ENCODE assay signal across 1 cellular context in genomic region chr14:73759183-73759713, GRCh38.
TF ChIP-seq lines count a peak whose summit lies in the region.

No MANE protein-coding gene starts in this region.

TF ChIP-seq in HepG2, 621 proteins besides CTCF, POLR2A, EP300 and RAD21 (continued from another document):
- TF ChIP-seq ETS1 (CRISPR knock-in tag; IDR thresholded peaks at IDR 0.05) (no peak), NAIF1 (CRISPR knock-in tag; IDR thresholded peaks at IDR 0.05; ENCODE audit: borderline replicate concordance) (peak; percentile 78; the same call in 1 of the 2 replicates), DPF2 (CRISPR knock-in tag; IDR thresholded peaks at IDR 0.05; ENCODE audit: borderline replicate concordance, low read depth) (no peak), ZNF329 (CRISPR knock-in tag; IDR thresholded peaks at IDR 0.05; ENCODE audit: low read depth) (no peak), MEIS2 (CRISPR knock-in tag; IDR thresholded peaks at IDR 0.05) (0 out of 2 replicates have a peak, but pooled peaks have one; percentile 12), SALL1 (CRISPR knock-in tag; IDR thresholded peaks at IDR 0.05) (peak; percentile 5; the same call in 1 of the 2 replicates), BORCS8-MEF2B (CRISPR knock-in tag; IDR thresholded peaks at IDR 0.05) (no peak), LCORL (IDR thresholded peaks at IDR 0.05) (no peak), LCORL (CRISPR knock-in tag; IDR thresholded peaks at IDR 0.05) (no peak), SATB2 (CRISPR knock-in tag; IDR thresholded peaks at IDR 0.05) (no peak), ZNF235 (CRISPR knock-in tag; IDR thresholded peaks at IDR 0.05; ENCODE audit: borderline replicate concordance) (no peak), RBAK (CRISPR knock-in tag; IDR thresholded peaks at IDR 0.05) (no peak), ZNF10 (CRISPR knock-in tag; IDR thresholded peaks at IDR 0.05; ENCODE audit: borderline replicate concordance, low read depth) (no peak), ZNF800 (CRISPR knock-in tag; IDR thresholded peaks at IDR 0.05) (no peak), ZBTB3 (CRISPR knock-in tag; IDR thresholded peaks at IDR 0.05; ENCODE audit: borderline replicate concordance, low read depth) (0 out of 2 replicates have a peak, but pooled peaks have one; percentile 8), ARID4A (CRISPR knock-in tag; IDR thresholded peaks at IDR 0.05; ENCODE audit: borderline replicate concordance) (no peak), EHMT2 (IDR thresholded peaks at IDR 0.05; ENCODE audit: borderline replicate concordance, low read depth, low read length) (no peak), HHEX (CRISPR knock-in tag; IDR thresholded peaks at IDR 0.05) (no peak), ZNF710 (CRISPR knock-in tag; IDR thresholded peaks at IDR 0.05; ENCODE audit: borderline replicate concordance) (no peak), ZNF276 (CRISPR knock-in tag; IDR thresholded peaks at IDR 0.05; ENCODE audit: low read depth) (no peak), ZNF232 (CRISPR knock-in tag; IDR thresholded peaks at IDR 0.05; ENCODE audit: borderline replicate concordance) (no peak), ZNF33A (CRISPR knock-in tag; IDR thresholded peaks at IDR 0.05; ENCODE audit: borderline replicate concordance) (no peak), ZC3H13 (CRISPR knock-in tag; IDR thresholded peaks at IDR 0.05) (peak; percentile 54), ZNF678 (CRISPR knock-in tag; IDR thresholded peaks at IDR 0.05) (peak; percentile 50; the same call in 1 of the 2 replicates), KDM4B (CRISPR knock-in tag; IDR thresholded peaks at IDR 0.05) (no peak), RBM22 (optimal IDR thresholded peaks at IDR 0.05; ENCODE audit: low read length) (no peak), ZFP36L2 (CRISPR knock-in tag; IDR thresholded peaks at IDR 0.05) (no peak), ZSCAN25 (CRISPR knock-in tag; IDR thresholded peaks at IDR 0.05) (no peak), MLXIP (CRISPR knock-in tag; IDR thresholded peaks at IDR 0.05; ENCODE audit: borderline replicate concordance) (no peak), ZNF570 (CRISPR knock-in tag; IDR thresholded peaks at IDR 0.05; ENCODE audit: borderline replicate concordance) (no peak), ZNF670 (CRISPR knock-in tag; IDR thresholded peaks at IDR 0.05; ENCODE audit: borderline replicate concordance) (no peak), ZNF605 (CRISPR knock-in tag; IDR thresholded peaks at IDR 0.05) (no peak), NFE2L2 (IDR thresholded peaks at IDR 0.05; ENCODE audit: low read length) (no peak), STAG1 (CRISPR knock-in tag; IDR thresholded peaks at IDR 0.05) (no peak), HNRNPH1 (optimal IDR thresholded peaks at IDR 0.05; ENCODE audit: low read depth, low read length) (no peak), CBX1 (IDR thresholded peaks at IDR 0.05; ENCODE audit: low read depth) (no peak)
- TF ChIP-seq, protein P1, sequence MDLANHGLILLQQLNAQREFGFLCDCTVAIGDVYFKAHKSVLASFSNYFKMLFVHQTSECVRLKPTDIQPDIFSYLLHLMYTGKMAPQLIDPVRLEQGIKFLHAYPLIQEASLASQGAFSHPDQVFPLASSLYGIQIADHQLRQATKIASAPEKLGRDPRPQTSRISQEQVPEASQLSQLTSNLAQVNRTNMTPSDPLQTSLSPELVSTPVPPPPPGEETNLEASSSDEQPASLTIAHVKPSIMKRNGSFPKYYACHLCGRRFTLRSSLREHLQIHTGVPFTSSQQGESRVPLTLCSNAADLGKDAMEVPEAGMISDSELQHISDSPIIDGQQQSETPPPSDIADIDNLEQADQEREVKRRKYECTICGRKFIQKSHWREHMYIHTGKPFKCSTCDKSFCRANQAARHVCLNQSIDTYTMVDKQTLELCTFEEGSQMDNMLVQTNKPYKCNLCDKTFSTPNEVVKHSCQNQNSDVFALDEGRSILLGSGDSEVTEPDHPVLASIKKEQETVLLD (CRISPR knock-in tag; IDR thresholded peaks at IDR 0.05; ENCODE audit: low read depth): peak; percentile 41; the same call in 1 of the 2 replicates
- TF ChIP-seq, protein P2, sequence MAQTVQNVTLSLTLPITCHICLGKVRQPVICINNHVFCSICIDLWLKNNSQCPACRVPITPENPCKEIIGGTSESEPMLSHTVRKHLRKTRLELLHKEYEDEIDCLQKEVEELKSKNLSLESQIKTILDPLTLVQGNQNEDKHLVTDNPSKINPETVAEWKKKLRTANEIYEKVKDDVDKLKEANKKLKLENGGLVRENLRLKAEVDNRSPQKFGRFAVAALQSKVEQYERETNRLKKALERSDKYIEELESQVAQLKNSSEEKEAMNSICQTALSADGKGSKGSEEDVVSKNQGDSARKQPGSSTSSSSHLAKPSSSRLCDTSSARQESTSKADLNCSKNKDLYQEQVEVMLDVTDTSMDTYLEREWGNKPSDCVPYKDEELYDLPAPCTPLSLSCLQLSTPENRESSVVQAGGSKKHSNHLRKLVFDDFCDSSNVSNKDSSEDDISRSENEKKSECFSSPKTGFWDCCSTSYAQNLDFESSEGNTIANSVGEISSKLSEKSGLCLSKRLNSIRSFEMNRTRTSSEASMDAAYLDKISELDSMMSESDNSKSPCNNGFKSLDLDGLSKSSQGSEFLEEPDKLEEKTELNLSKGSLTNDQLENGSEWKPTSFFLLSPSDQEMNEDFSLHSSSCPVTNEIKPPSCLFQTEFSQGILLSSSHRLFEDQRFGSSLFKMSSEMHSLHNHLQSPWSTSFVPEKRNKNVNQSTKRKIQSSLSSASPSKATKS (CRISPR knock-in tag; IDR thresholded peaks at IDR 0.05): no peak; the same call in 1 of the 2 replicates
- TF ChIP-seq, protein P3, sequence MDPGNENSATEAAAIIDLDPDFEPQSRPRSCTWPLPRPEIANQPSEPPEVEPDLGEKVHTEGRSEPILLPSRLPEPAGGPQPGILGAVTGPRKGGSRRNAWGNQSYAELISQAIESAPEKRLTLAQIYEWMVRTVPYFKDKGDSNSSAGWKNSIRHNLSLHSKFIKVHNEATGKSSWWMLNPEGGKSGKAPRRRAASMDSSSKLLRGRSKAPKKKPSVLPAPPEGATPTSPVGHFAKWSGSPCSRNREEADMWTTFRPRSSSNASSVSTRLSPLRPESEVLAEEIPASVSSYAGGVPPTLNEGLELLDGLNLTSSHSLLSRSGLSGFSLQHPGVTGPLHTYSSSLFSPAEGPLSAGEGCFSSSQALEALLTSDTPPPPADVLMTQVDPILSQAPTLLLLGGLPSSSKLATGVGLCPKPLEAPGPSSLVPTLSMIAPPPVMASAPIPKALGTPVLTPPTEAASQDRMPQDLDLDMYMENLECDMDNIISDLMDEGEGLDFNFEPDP (CRISPR knock-in tag; conservative IDR thresholded peaks at IDR 0.05): no peak
TF ChIP-seq in HepG2: peak in this region for 25.
